In genomic region chr15:71116942-71117341, GRCh38 we compare ENCODE assay signal across 10 cellular contexts. TPM values are rescaled to one million over a fixed set of nuclear protein-coding genes. Genes with fewer than 3 reads are reported as not detected.
DNase-seq lines count a peak whose midpoint lies in the region; ATAC-seq and TF ChIP-seq lines count a peak whose summit lies in the region.
"Had no signal": no experiment of that assay in that cellular context is flagged by ENCODE, and none has a peak within 500 bp of the region (broad histone marks: within the 10 kb centered on the region; RNA-seq: fewer than 3 reads in every experiment).

No MANE protein-coding gene starts in this region.

- no peaks in the 10 kb centered on the region for H3K36me3 Mint-ChIP-seq in activated T-helper 2 cell treated with anti-CD3 and anti-CD28 coated beads, Interferon-gamma antibody, Interleukin-2, Interleukin-4, amounts not matched to agents 10 μg/mL and 5 μg/mL and 100 μg/mL, durations not matched to agents 14 hours and 24 hours and 36 hours (ENCODE audit: low read depth)

- peak overlapping the region; percentile 70 for H3K4me3 Mint-ChIP-seq in activated T-helper 2 cell treated with anti-CD3 and anti-CD28 coated beads, Interferon-gamma antibody, Interleukin-2, Interleukin-4, amounts not matched to agents 10 μg/mL and 5 μg/mL and 100 μg/mL, durations not matched to agents 14 hours and 24 hours and 36 hours (ENCODE audit: low read depth)

- peak overlapping the region; percentile 96 for H3K9ac ChIP-seq in skeletal muscle satellite cell (ENCODE audit: low read depth, low read length)

- no peaks in the 10 kb centered on the region for H3K4me1 ChIP-seq in right cardiac atrium (ENCODE audit: control insufficient read depth, insufficient read depth, low read length)
- peaks cover 18% of the 10 kb centered on the region for H3K4me1 ChIP-seq in skeletal muscle satellite cell (ENCODE audit: control insufficient read depth, insufficient read depth, low read length)

- peaks cover 8% of the 10 kb centered on the region for H3K4me1 Mint-ChIP-seq in activated T-helper 2 cell treated with anti-CD3 and anti-CD28 coated beads, Interferon-gamma antibody, Interleukin-2, Interleukin-4, amounts not matched to agents 10 μg/mL and 5 μg/mL and 100 μg/mL, durations not matched to agents 14 hours and 24 hours and 36 hours (ENCODE audit: low read depth)

- peak overlapping the region; percentile 57 for H3K27ac ChIP-seq in right cardiac atrium (ENCODE audit: low read length)

- no peak for DNase-seq in HFF-Myc (ENCODE audit: extremely low read depth, low read depth)
- DNase-seq in activated T-helper 2 cell treated with anti-CD3 and anti-CD28 coated beads, Interferon-gamma antibody, Interleukin-2, Interleukin-4, amounts not matched to agents 10 μg/mL and 5 μg/mL and 100 μg/mL, durations not matched to agents 14 hours and 24 hours and 36 hours (ENCODE audit: low spot score): no peak
- no peak for DNase-seq in right cardiac atrium
- no peak for DNase-seq in D341Med (ENCODE audit: low spot score)
- DNase-seq in GM20000 (ENCODE audit: low spot score): no peak
- no peak for DNase-seq in ACHN
- DNase-seq: activated CD8-positive, alpha-beta memory T cell treated with anti-CD3 and anti-CD28 coated beads, Interleukin-2, amount 50 U/mL, for 48 hours; anterior cingulate cortex had no signal

- H3K4me3 ChIP-seq in HFF-Myc (replicated peaks; ENCODE audit: low read depth, low read length) (peak overlapping the region; percentile 83), right cardiac atrium (ENCODE audit: low read length) (peak overlapping the region; percentile 81), skeletal muscle satellite cell (ENCODE audit: low read length) (peak overlapping the region; percentile 84)

- TF ChIP-seq CTCF in HFF-Myc (IDR thresholded peaks at IDR 0.05; ENCODE audit: low read depth, low read length, missing control alignments) (no peak), GM20000 (IDR thresholded peaks at IDR 0.05; ENCODE audit: extremely low read depth, missing control alignments) (no peak)

- H3K9me3 ChIP-seq in right cardiac atrium (ENCODE audit: control insufficient read depth, low read length) (no peaks in the 10 kb centered on the region), skeletal muscle satellite cell (replicated peaks; ENCODE audit: low read length) (no peaks in the 10 kb centered on the region)

- H3K27ac Mint-ChIP-seq in activated T-helper 2 cell treated with anti-CD3 and anti-CD28 coated beads, Interferon-gamma antibody, Interleukin-2, Interleukin-4, amounts not matched to agents 10 μg/mL and 5 μg/mL and 100 μg/mL, durations not matched to agents 14 hours and 24 hours and 36 hours: no peak overlapping the region

- no peaks in the 10 kb centered on the region for H3K27me3 ChIP-seq in right cardiac atrium (ENCODE audit: control insufficient read depth, insufficient read depth)
- H3K27me3 ChIP-seq in skeletal muscle satellite cell (ENCODE audit: control insufficient read depth, insufficient read depth, low read length): no peaks in the 10 kb centered on the region

- intact Hi-C loops in activated T-helper 2 cell treated with anti-CD3 and anti-CD28 coated beads, Interferon-gamma antibody, Interleukin-2, Interleukin-4, amounts not matched to agents 10 μg/mL and 5 μg/mL and 100 μg/mL, durations not matched to agents 14 hours and 24 hours and 36 hours (cut with micrococcal nuclease): no loop called here
- intact Hi-C loops in right cardiac atrium (cut with DNase I): loop anchor here in 2 of 4 donors (5.0 to 10.0 kb wide), 3 partner anchors 68 to 328 kb away; no protein-coding TSS in a partner anchor

- peaks cover 39% of the 10 kb centered on the region for H3K27me3 Mint-ChIP-seq in activated T-helper 2 cell treated with anti-CD3 and anti-CD28 coated beads, Interferon-gamma antibody, Interleukin-2, Interleukin-4, amounts not matched to agents 10 μg/mL and 5 μg/mL and 100 μg/mL, durations not matched to agents 14 hours and 24 hours and 36 hours (ENCODE audit: low read depth)

- H3K9me3 Mint-ChIP-seq in activated T-helper 2 cell treated with anti-CD3 and anti-CD28 coated beads, Interferon-gamma antibody, Interleukin-2, Interleukin-4, amounts not matched to agents 10 μg/mL and 5 μg/mL and 100 μg/mL, durations not matched to agents 14 hours and 24 hours and 36 hours: no peaks in the 10 kb centered on the region

- H3K4me2 ChIP-seq in skeletal muscle satellite cell (ENCODE audit: low read length): peak overlapping the region; percentile 86

- ATAC-seq in right cardiac atrium: no peak
- ATAC-seq in HG03521 (IDR thresholded peaks at IDR 0.05; ENCODE audit: unreplicated experiment): no peak

- 84% methylated on average over 3 of the region's 3 CpGs for WGBS in right cardiac atrium

- in situ Hi-C loops in ACHN (cut with HindIII; ENCODE audit: low pct_ligation_motif_present, low pct_unique_long_range_greater_than_20kb, low sequenced_read_pairs): no loop called here

- no peaks in the 10 kb centered on the region for H3K36me3 ChIP-seq in skeletal muscle satellite cell (ENCODE audit: insufficient read depth, low read length)

RNA-seq across cellular contexts. Expression of gene THSD4, which starts 1.7 kb away (rescaled TPM):
- total RNA-seq in activated T-helper 2 cell treated with anti-CD3 and anti-CD28 coated beads, Interferon-gamma antibody, Interleukin-2, Interleukin-4, amounts not matched to agents 10 μg/mL and 5 μg/mL and 100 μg/mL, durations not matched to agents 14 hours and 24 hours and 36 hours: 0.07 TPM in 1 of 2 replicates, not detected in the other
- total RNA-seq in right cardiac atrium: 10 to 100 TPM; 63.6 to 93.8 (median 73.8) TPM
- polyA plus RNA-seq in right cardiac atrium: 40.5 TPM
- total RNA-seq in skeletal muscle satellite cell (2012; rRNA removed): 13.9 and 19.7 TPM in 2 replicates

Comparison
In these comparisons a context has a peak if more than half of its experiments do, and no peak if none do; other contexts are left out.
1. RNA of gene THSD4, which starts 1.7 kb away (total RNA-seq): 63.6 to 93.8 TPM in right cardiac atrium; 0.07 TPM in activated T-helper 2 cell treated with anti-CD3 and anti-CD28 coated beads, Interferon-gamma antibody, Interleukin-2, Interleukin-4, amounts not matched to agents 10 μg/mL and 5 μg/mL and 100 μg/mL, durations not matched to agents 14 hours and 24 hours and 36 hours; every median in the first group is over 10 times any median in the second.
2. Peak in every context shown above with its lines, with median percentiles within 50 percentile points of each other: H3K4me3 ChIP-seq.